Comparison of ENCODE assay signal across 24 cellular contexts in the genomic region with DNA sequence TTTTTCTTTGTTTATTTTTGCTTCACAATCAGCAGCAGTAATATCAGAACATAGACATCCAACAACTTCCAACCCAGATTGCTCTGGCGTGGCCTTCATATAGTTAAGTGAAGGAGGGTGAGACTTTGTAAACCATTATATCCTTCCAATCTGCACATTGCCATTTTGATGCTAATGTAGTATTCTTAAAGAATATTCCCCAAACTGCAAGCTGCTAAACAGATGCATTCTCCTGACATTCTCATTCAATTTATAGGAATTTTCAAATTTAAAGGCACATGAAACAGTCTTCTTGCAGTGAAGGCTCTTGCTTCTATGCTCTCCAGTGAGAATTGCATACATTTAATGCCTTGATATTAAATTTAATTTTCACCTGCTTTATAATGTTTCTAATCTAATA.
"Had no signal": no experiment of that assay in that cellular context is flagged by ENCODE, and none has a peak within 500 bp of the region (broad histone marks: within the 10 kb centered on the region; RNA-seq: fewer than 3 reads in every experiment).

No MANE protein-coding gene starts in this region.

- H3K36me3 Mint-ChIP-seq: naive thymus-derived CD4-positive, alpha-beta T cell; stimulated activated memory B cell treated with anti-CD40 and anti-IgM and Interleukin-4, amounts not matched to agents 10 μg/mL and 1 μg/mL and 100 μg/mL, for 72 hours had no signal

- H3K4me1 ChIP-seq: heart left ventricle, spleen had no signal

- ATAC-seq: esophagus mucosa; heart left ventricle; left lobe of liver; naive thymus-derived CD4-positive, alpha-beta T cell; sciatic nerve; stimulated activated memory B cell treated with anti-CD40 and anti-IgM and Interleukin-4, amounts not matched to agents 10 μg/mL and 1 μg/mL and 100 μg/mL, for 72 hours had no signal

- H3K27ac Mint-ChIP-seq: naive thymus-derived CD4-positive, alpha-beta T cell; nephron progenitor cell; stimulated activated memory B cell treated with anti-CD40 and anti-IgM and Interleukin-4, amounts not matched to agents 10 μg/mL and 1 μg/mL and 100 μg/mL, for 72 hours; stimulated activated naive CD8-positive, alpha-beta T cell treated with anti-CD3 and anti-CD28 coated beads, Interleukin-15, Interleukin-2, amounts not matched to agents 100 ng/mL and 50 ng/mL, for 24 hours had no signal

- H3K4me3 ChIP-seq: coronary artery, heart left ventricle, spleen had no signal

- H3K9me3 ChIP-seq: heart left ventricle, neutrophil, spleen had no signal

- H3K27ac ChIP-seq: coronary artery, heart left ventricle, neutrophil, spleen had no signal

- H3K4me1 Mint-ChIP-seq: naive thymus-derived CD4-positive, alpha-beta T cell; nephron progenitor cell; stimulated activated memory B cell treated with anti-CD40 and anti-IgM and Interleukin-4, amounts not matched to agents 10 μg/mL and 1 μg/mL and 100 μg/mL, for 72 hours had no signal

- H3K4me3 Mint-ChIP-seq: naive thymus-derived CD4-positive, alpha-beta T cell; nephron progenitor cell; stimulated activated memory B cell treated with anti-CD40 and anti-IgM and Interleukin-4, amounts not matched to agents 10 μg/mL and 1 μg/mL and 100 μg/mL, for 72 hours; stimulated activated naive CD8-positive, alpha-beta T cell treated with anti-CD3 and anti-CD28 coated beads, Interleukin-15, Interleukin-2, amounts not matched to agents 100 ng/mL and 50 ng/mL, for 24 hours had no signal

- H3K9me3 Mint-ChIP-seq: nephron progenitor cell; stimulated activated naive CD8-positive, alpha-beta T cell treated with anti-CD3 and anti-CD28 coated beads, Interleukin-15, Interleukin-2, amounts not matched to agents 100 ng/mL and 50 ng/mL, for 24 hours had no signal

- DNase-seq: effector CD8-positive, alpha-beta T cell; heart left ventricle; hippocampal formation; kidney glomerular epithelial cell; mammary epithelial cell; naive thymus-derived CD4-positive, alpha-beta T cell; nephron progenitor cell; posterior cingulate gyrus; spleen; stimulated activated CD4-positive, alpha-beta T cell treated with anti-CD3 and anti-CD28 coated beads, Interleukin-15, amount 100 ng/mL, for 24 hours; stimulated activated CD4-positive, alpha-beta T cell treated with anti-CD3 and anti-CD28 coated beads, Interleukin-1b, Interleukin-23, amount 100 ng/mL, for 48 hours; stimulated activated CD4-positive, alpha-beta T cell treated with anti-CD3 and anti-CD28 coated beads, Interleukin-4, amount 100 ng/mL, for 24 hours; trophoblast cell had no signal

- H3K27me3 Mint-ChIP-seq: naive thymus-derived CD4-positive, alpha-beta T cell; stimulated activated memory B cell treated with anti-CD40 and anti-IgM and Interleukin-4, amounts not matched to agents 10 μg/mL and 1 μg/mL and 100 μg/mL, for 72 hours; stimulated activated naive CD8-positive, alpha-beta T cell treated with anti-CD3 and anti-CD28 coated beads, Interleukin-15, Interleukin-2, amounts not matched to agents 100 ng/mL and 50 ng/mL, for 24 hours had no signal

- FAIRE-seq: endometrium, frontal cortex, islet of Langerhans, urothelium cell line had no signal

- H3K36me3 ChIP-seq: heart left ventricle, neutrophil, spleen had no signal

- H3K27me3 ChIP-seq: heart left ventricle, neutrophil, spleen had no signal
